Comparison of ENCODE assay signal across 20 cellular contexts in the genomic region with DNA sequence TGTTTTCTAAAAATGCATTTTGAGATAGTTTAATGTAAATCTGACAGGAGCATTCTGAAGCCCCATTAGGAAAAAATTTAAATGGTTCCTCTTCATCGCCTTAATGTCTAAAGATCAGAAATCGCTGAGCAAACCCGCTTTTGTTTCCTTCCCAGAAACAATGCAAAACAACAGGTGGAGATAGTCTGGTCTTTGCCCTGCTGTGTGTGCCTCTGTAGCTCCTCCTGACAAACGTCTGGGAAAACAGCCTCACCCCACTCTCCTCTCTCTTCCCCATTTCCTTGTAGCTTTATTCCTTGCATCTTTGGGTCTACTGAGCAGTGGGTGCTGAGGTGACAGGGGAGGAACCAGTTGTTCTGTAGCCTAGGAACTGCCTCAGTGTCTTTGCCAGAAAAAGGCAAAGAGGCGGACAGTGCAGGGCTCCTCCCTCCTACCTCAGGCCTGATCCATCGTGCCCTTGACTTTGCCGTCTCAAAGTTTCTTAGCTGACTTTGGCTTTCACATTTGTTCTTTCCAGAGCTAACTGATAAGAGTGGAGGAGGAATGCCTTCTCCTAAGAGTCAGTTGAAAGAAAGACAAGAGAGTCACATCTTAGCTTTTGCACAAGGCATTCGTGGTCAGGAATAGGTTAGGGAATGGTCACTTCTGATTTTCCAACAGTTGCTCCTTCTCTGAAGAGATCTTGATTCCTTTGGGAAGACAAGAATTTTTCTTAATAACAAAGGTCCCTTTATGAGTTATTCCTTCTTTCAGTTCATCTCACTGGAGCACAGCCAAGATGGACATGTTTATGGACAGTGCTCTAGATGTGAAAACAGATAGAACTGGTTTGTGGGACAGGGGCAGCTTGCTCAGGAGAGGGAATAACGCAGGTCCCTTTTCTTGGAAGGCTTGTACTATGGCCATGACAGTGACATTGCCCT. TPM values are rescaled to one million over a fixed set of nuclear protein-coding genes. Genes with fewer than 3 reads are reported as not detected.
DNase-seq lines count a peak whose midpoint lies in the region; TF ChIP-seq lines count a peak whose summit lies in the region.
"Had no signal": no experiment of that assay in that cellular context is flagged by ENCODE, and none has a peak within 500 bp of the region (broad histone marks: within the 10 kb centered on the region; RNA-seq: fewer than 3 reads in every experiment).

No MANE protein-coding gene starts in this region.

- no peaks in the 10 kb centered on the region for H3K9me3 ChIP-seq in SJCRH30 (replicated peaks)
- no peaks in the 10 kb centered on the region for H3K9me3 ChIP-seq in osteoblast (ENCODE audit: low read depth, low read length)
- H3K9me3 ChIP-seq: left lung, stomach had no signal

- H3K27ac ChIP-seq in SJCRH30: peak overlapping the region; percentile 27
- peak overlapping the region in 54 of 59 donors; percentile 3 to 81 (median 57) for H3K27ac ChIP-seq in dorsolateral prefrontal cortex
- H3K27ac ChIP-seq in osteoblast (ENCODE audit: low read depth, low read length): peak overlapping the region; percentile 9
- H3K27ac ChIP-seq: left lung, stomach had no signal

- H3K27me3 ChIP-seq in SJCRH30: no peaks in the 10 kb centered on the region
- no peaks in the 10 kb centered on the region for H3K27me3 ChIP-seq in dorsolateral prefrontal cortex
- H3K27me3 ChIP-seq in osteoblast (ENCODE audit: insufficient read depth, low read length): no peaks in the 10 kb centered on the region
- H3K27me3 ChIP-seq: left lung, stomach had no signal

- H4K20me1 ChIP-seq in osteoblast (ENCODE audit: insufficient read depth, low read length): no peaks in the 10 kb centered on the region

- intact Hi-C loops in dorsolateral prefrontal cortex (cut with DNase I): no loop called here

- H3K4me2 ChIP-seq in osteoblast (ENCODE audit: insufficient read depth, low read length): peak overlapping the region; percentile 6

- no peaks in the 10 kb centered on the region for H3K79me2 ChIP-seq in osteoblast (ENCODE audit: insufficient read depth, low read length)

- no peaks in the 10 kb centered on the region for H3K36me3 ChIP-seq in SJCRH30
- H3K36me3 ChIP-seq in osteoblast (ENCODE audit: insufficient read depth, low read length): peaks cover 9% of the 10 kb centered on the region
- H3K36me3 ChIP-seq: left lung had no signal

- DNase-seq in EL (peak; percentile 27), SJCRH30 (peak; percentile 8 to 49), dorsolateral prefrontal cortex (no peak), osteoblast (ENCODE audit: insufficient read length, low spot score, missing footprints) (no peak), NCI-H82 (lab: John Stamatoyannopoulos, UW) (no peak), AML-193 (lab: John Stamatoyannopoulos, UW) (no peak), HPDE6-E6E7 (ENCODE audit: extremely low spot score) (no peak), NCI-H1436 (lab: John Stamatoyannopoulos, UW) (no peak)
- DNase-seq: activated CD4-positive, CD25-positive, alpha-beta regulatory T cell treated with anti-CD3 and anti-CD28 coated beads, Interleukin-2, amount 50 U/mL, for 72 hours; activated CD8-positive, alpha-beta memory T cell treated with anti-CD3 and anti-CD28 coated beads, Interleukin-2, amount 50 U/mL, for 48 hours; activated naive CD4-positive, alpha-beta T cell treated with anti-CD3 and anti-CD28 coated beads, Interleukin-2, amount 10 ng/mL, durations not matched to agents 7 days and 5 days; DMS153; left lung; NCI-H1417; stomach; T-helper 1 cell had no signal

- TF ChIP-seq CTCF in dorsolateral prefrontal cortex (IDR thresholded peaks at IDR 0.05 in 54 of 56, conservative IDR thresholded peaks at IDR 0.05 in 2 of 56; ENCODE audit: low read depth in 1 of 56, partially characterized antibody in 56 of 56) (no peak), osteoblast (IDR thresholded peaks at IDR 0.05; ENCODE audit: extremely low read depth, low read depth, low read length) (no peak)

- peaks cover 14% of the 10 kb centered on the region for H3K4me1 ChIP-seq in SJCRH30
- H3K4me1 ChIP-seq in osteoblast (ENCODE audit: insufficient read depth, low read length): peaks cover 25% of the 10 kb centered on the region
- H3K4me1 ChIP-seq: left lung, stomach had no signal

- H2AFZ ChIP-seq in osteoblast (ENCODE audit: low read length): no peak overlapping the region

- H3K4me3 ChIP-seq in SJCRH30 (peak overlapping the region; percentile 0; the same call in 1 of the 2 replicates), dorsolateral prefrontal cortex (peak overlapping the region in 2 of 59 donors; percentile 4 to 15), osteoblast (ENCODE audit: insufficient read depth, low read length) (no peak overlapping the region)
- H3K4me3 ChIP-seq: coronary artery, left lung, skin epidermis, stomach had no signal

RNA-seq across cellular contexts. Expression of a gene that starts 24.9 kb away (rescaled TPM):
- total RNA-seq in SJCRH30 (2014; rRNA removed; shearing (Covaris generic)): 6.8 and 6.9 TPM in 2 replicates
- 100 to 1,000 TPM; 201 to 462 (median 357) TPM for total RNA-seq in dorsolateral prefrontal cortex
- 33.3 and 34.5 TPM in 2 replicates for total RNA-seq in osteoblast

RNA-seq across cellular contexts. Expression of a gene that starts 26.9 kb away (rescaled TPM):
- 19.4 and 26.0 TPM in 2 replicates for total RNA-seq in SJCRH30 (2014; rRNA removed; shearing (Covaris generic))
- total RNA-seq in dorsolateral prefrontal cortex (10 to 100 TPM; 13.3 to 34.9 (median 21.2) TPM), osteoblast (36.9 and 39.5 TPM in 2 replicates)

RNA-seq across cellular contexts. Expression of a gene that starts 27.3 kb away (rescaled TPM):
- total RNA-seq in SJCRH30 (2014; rRNA removed; shearing (Covaris generic)): 22.8 and 25.8 TPM in 2 replicates
- total RNA-seq in dorsolateral prefrontal cortex (100 to 1,000 TPM in 1 of 120 experiments, 10 to 100 TPM in 119; 52.2 to 105 (median 72.7) TPM), osteoblast (39.4 and 44.2 TPM in 2 replicates)

RNA-seq across cellular contexts. Expression of a gene that starts 49.9 kb away (rescaled TPM):
- 36.4 and 52.1 TPM in 2 replicates for total RNA-seq in SJCRH30 (2014; rRNA removed; shearing (Covaris generic))
- total RNA-seq in dorsolateral prefrontal cortex (10 to 100 TPM; 33.7 to 80.2 (median 50.9) TPM), osteoblast (32.7 and 37.3 TPM in 2 replicates)

RNA-seq across cellular contexts. Expression of a gene that starts 57.1 kb away (rescaled TPM):
- total RNA-seq in SJCRH30 (2014; rRNA removed; shearing (Covaris generic)): 0.08 TPM in 1 of 2 replicates, not detected in the other
- total RNA-seq in dorsolateral prefrontal cortex (not detected), osteoblast (not detected in 2 replicates)
- total RNA-seq: H4, left lung, NCI-H460 had no signal

Comparison
In these comparisons a context has a peak if more than half of its experiments do, and no peak if none do; other contexts are left out.
1. DNase-seq: peak in EL (single experiment) and SJCRH30 (2 of 2); none in dorsolateral prefrontal cortex (0 of 10), osteoblast (single experiment), NCI-H82 (single experiment), AML-193 (0 of 2), HPDE6-E6E7 (single experiment) and NCI-H1436 (single experiment).
2. Peak in every context shown above with its lines, with median percentiles within 50 percentile points of each other: H3K27ac ChIP-seq.